In the genomic region with DNA sequence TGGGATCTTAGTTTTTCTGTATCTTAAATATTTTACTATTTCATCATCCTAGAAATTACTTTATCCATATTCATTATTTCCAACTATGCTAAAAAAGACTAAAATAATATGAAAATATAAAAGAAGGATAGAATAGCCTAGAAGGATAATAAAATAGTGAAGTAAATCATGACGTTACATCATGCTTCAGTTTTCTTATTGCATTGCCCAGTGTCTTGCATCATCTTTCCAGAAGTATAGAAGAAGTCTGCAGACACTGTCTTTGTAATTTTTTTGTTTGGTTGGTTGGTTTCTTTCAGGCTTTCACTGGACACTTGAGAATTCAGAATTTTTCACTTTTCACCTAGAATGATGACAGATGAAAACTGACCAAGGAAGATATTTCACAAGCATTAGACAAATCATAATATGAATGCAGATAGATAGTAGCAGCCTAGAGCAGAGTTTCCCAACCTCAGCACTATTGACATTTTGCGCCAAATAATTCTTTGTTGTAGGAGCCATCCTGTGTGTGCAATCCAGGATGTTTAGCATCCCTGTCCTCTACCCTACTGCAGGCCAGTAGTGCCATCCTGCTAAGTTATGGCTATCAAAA, we compare ENCODE assay signal across 5 cellular contexts. TPM values are rescaled to one million over a fixed set of nuclear protein-coding genes. Genes with fewer than 3 reads are reported as not detected.
"Had no signal": no experiment of that assay in that cellular context is flagged by ENCODE, and none has a peak within 500 bp of the region (broad histone marks: within the 10 kb centered on the region; RNA-seq: fewer than 3 reads in every experiment).

No MANE protein-coding gene starts in this region.

RNA-seq across cellular contexts. Expression of a gene that starts 23.3 kb away (rescaled TPM):
- total RNA-seq: HepG2, HT-29, HT1080, IMR-90 had no signal
- polyA plus RNA-seq: HepG2, IgD-negative memory B cell, IMR-90 had no signal
